Comparison of ENCODE assay signal across 8 cellular contexts in genomic region chr10:6114758-6115410, GRCh38. TPM values are rescaled to one million over a fixed set of nuclear protein-coding genes. Genes with fewer than 3 reads are reported as not detected.
DNase-seq lines count a peak whose midpoint lies in the region; ATAC-seq and TF ChIP-seq lines count a peak whose summit lies in the region.

No MANE protein-coding gene starts in this region.

- peak overlapping the region; percentile 3 to 45 for H3K27ac Mint-ChIP-seq in effector memory CD8-positive, alpha-beta T cell
- H3K27ac Mint-ChIP-seq in type B pancreatic cell, result no peak overlapping the region

- peak; percentile 38 for ATAC-seq in effector memory CD8-positive, alpha-beta T cell (replicated peaks)
- no peak for ATAC-seq in GM18858 (IDR thresholded peaks at IDR 0.05; ENCODE audit: unreplicated experiment)

- peak; percentile 86 for DNase-seq in ELR (ENCODE audit: low read depth)
- peak; percentile 81 for DNase-seq in RPMI7951 (ENCODE audit: low read depth)
- no peak for DNase-seq in effector memory CD8-positive, alpha-beta T cell
- peak; percentile 65 for DNase-seq in pons (ENCODE audit: low spot score)
- no peak for DNase-seq in type B pancreatic cell (ENCODE audit: extremely low spot score, unreplicated experiment)
- no peak for DNase-seq in stimulated activated CD4-positive, alpha-beta T cell treated with anti-CD3 and anti-CD28 coated beads, Interleukin-2, amount 100 ng/mL, for 48 hours
- no peak for DNase-seq in DMS114 treated with DMSO at 0.1 percent for 48 hours (lab: John Stamatoyannopoulos, UW; ENCODE audit: unreplicated experiment)

- H3K27me3 Mint-ChIP-seq in effector memory CD8-positive, alpha-beta T cell, result no peaks in the 10 kb centered on the region
- no peaks in the 10 kb centered on the region for H3K27me3 Mint-ChIP-seq in type B pancreatic cell

- H3K4me3 Mint-ChIP-seq in effector memory CD8-positive, alpha-beta T cell, result no peak overlapping the region
- H3K4me3 Mint-ChIP-seq in type B pancreatic cell, result no peak overlapping the region

- H3K36me3 Mint-ChIP-seq in effector memory CD8-positive, alpha-beta T cell (ENCODE audit: insufficient read depth), result peaks cover 71% of the 10 kb centered on the region
- peaks cover 33% of the 10 kb centered on the region for H3K36me3 Mint-ChIP-seq in type B pancreatic cell

- TF ChIP-seq CTCF in type B pancreatic cell (conservative IDR thresholded peaks at IDR 0.05), result no peak

- no peaks in the 10 kb centered on the region for H3K9me3 Mint-ChIP-seq in effector memory CD8-positive, alpha-beta T cell
- H3K9me3 Mint-ChIP-seq in type B pancreatic cell, result no peaks in the 10 kb centered on the region

- H3K4me1 Mint-ChIP-seq in effector memory CD8-positive, alpha-beta T cell (ENCODE audit: low read depth in 2 of 2), result peaks cover 3 to 16% of the 10 kb centered on the region in 2 donors
- no peaks in the 10 kb centered on the region for H3K4me1 Mint-ChIP-seq in type B pancreatic cell (ENCODE audit: unreplicated experiment)

RNA-seq across cellular contexts. Expression of gene RBM17, which starts 26.1 kb away (rescaled TPM):
- total RNA-seq in RPMI7951 (2014; rRNA removed; shearing (Covaris generic)), result 39.4 and 40.2 TPM in 2 replicates
- 92.1 and 105 TPM in 2 replicates for total RNA-seq in type B pancreatic cell (ENCODE audit: low replicate concordance)

RNA-seq across cellular contexts. Expression of gene IL2RA, which starts 52.7 kb away (rescaled TPM):
- not detected in 2 replicates for total RNA-seq in RPMI7951 (2014; rRNA removed; shearing (Covaris generic))
- not detected in 2 replicates for total RNA-seq in type B pancreatic cell (ENCODE audit: low replicate concordance)

Comparison
In these comparisons a context has a peak if more than half of its experiments do, and no peak if none do; other contexts are left out.
1. DNase-seq: peak in ELR (single experiment), RPMI7951 (single experiment) and pons (single experiment); none in effector memory CD8-positive, alpha-beta T cell (0 of 3), type B pancreatic cell (single experiment), stimulated activated CD4-positive, alpha-beta T cell treated with anti-CD3 and anti-CD28 coated beads, Interleukin-2, amount 100 ng/mL, for 48 hours (0 of 2) and DMS114 treated with DMSO at 0.1 percent for 48 hours (single experiment).